In genomic region chr3:177359601-177360357, GRCh38 we compare ENCODE assay signal across 7 cellular contexts.
A peak's percentile ranks its signal among the peaks of the same experiment; 100 is the strongest.
DNase-seq lines count a peak whose midpoint lies in the region; ATAC-seq, FAIRE-seq and TF ChIP-seq lines count a peak whose summit lies in the region.

No MANE protein-coding gene starts in this region.

- no peaks in the 10 kb centered on the region for H3K9me2 ChIP-seq in hepatocyte (replicated peaks; ENCODE audit: insufficient read depth)

- H3K4me2 ChIP-seq in hepatocyte, result peak overlapping the region; percentile 80

- no peak overlapping the region for H2AFZ ChIP-seq in hepatocyte

- FAIRE-seq in GM18507 (lab: Jason Lieb, UNC), result peak; percentile 96

- H4K20me1 ChIP-seq in hepatocyte (ENCODE audit: insufficient read depth, poor library complexity, severe bottlenecking), result no peaks in the 10 kb centered on the region

- ATAC-seq in HG02981 (IDR thresholded peaks at IDR 0.05; ENCODE audit: unreplicated experiment), result peak; percentile 70

- DNase-seq in GM18507 (ENCODE audit: extremely low spot score, insufficient read length, low read depth) (peak; percentile 79), NCI-H2029 (lab: John Stamatoyannopoulos, UW) (peak; percentile 99), T-helper 9 cell (peak; percentile 93), astrocyte of the hippocampus (ENCODE audit: low read depth, low spot score) (peak; percentile 99), hepatocyte (ENCODE audit: low spot score) (peak; percentile 99), retina (peak; percentile 99)

- TF ChIP-seq CTCF in hepatocyte (IDR thresholded peaks at IDR 0.05; ENCODE audit: poor library complexity), result no peak

- no peaks in the 10 kb centered on the region for H3K9me3 ChIP-seq in hepatocyte (ENCODE audit: low read depth)

- no peaks in the 10 kb centered on the region for H3K79me2 ChIP-seq in hepatocyte

- H3K27ac ChIP-seq in hepatocyte, result peak overlapping the region; percentile 97

- H3K4me1 ChIP-seq in hepatocyte (ENCODE audit: insufficient read depth), result peaks cover 56% of the 10 kb centered on the region

- H3K4me3 ChIP-seq in hepatocyte, result no peak overlapping the region

- 1% methylated on average over 40 of the region's 40 CpGs for WGBS in hepatocyte (ENCODE audit: low lambda C conversion rate, missing lambda C conversion rate)

- H3K36me3 ChIP-seq in hepatocyte (replicated peaks; ENCODE audit: insufficient read depth, low read depth), result no peaks in the 10 kb centered on the region

- H3K27me3 ChIP-seq in hepatocyte, result no peaks in the 10 kb centered on the region
